Comparison of ENCODE assay signal across 1 cellular context in the genomic region with DNA sequence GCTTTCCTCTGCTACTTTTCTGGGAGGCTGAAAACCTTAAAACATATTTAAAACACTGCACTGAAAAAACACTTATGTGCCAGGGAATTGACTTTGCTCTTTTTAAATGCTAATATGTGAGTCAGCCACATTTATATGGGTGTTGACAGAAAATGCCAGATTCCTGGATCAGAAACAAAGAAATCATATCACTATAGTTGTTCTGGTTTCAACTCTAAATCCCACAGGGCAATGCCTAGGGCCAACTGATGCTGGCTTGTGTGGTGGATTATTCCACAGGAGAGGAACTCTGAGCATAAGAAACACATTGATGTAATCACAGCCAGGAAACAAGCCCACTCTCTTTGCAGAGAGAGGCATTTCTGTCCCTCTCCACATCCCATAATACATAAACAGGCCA.
TF ChIP-seq lines count a peak whose summit lies in the region.

No MANE protein-coding gene starts in this region.

TF ChIP-seq in SK-N-SH treated with all-trans-retinoic acid at 6 μM for 48 hours, 23 proteins besides CTCF, POLR2A, EP300 and RAD21 (continued from another document):
- no peak for TF ChIP-seq ESRRG (CRISPR knock-in tag; IDR thresholded peaks at IDR 0.05)
